In the genomic region with DNA sequence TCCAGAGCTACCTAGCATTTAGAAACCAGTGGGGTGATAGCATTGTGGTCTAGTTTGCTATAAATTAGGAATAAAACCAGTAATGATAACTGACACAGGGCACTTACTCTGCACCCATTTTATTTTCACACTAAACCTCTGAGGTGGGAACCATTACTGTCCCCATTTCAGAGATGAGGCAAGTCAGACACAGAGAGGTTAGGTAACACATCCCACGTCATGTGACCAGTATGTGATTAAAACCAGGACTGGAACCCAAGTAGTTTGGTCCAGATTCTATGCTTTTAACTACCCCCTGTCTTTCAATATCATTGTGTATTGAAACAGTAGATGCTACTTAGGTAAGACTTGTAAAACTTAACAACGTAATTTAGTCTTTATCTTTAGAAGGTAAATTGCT, we compare ENCODE assay signal across 17 cellular contexts.
DNase-seq lines count a peak whose midpoint lies in the region; ATAC-seq and TF ChIP-seq lines count a peak whose summit lies in the region.
"Had no signal": no experiment of that assay in that cellular context is flagged by ENCODE, and none has a peak within 500 bp of the region (broad histone marks: within the 10 kb centered on the region; RNA-seq: fewer than 3 reads in every experiment).

No MANE protein-coding gene starts in this region.

- H3K4me3 ChIP-seq in spleen = no peak overlapping the region
- H3K4me3 ChIP-seq in aorta (ENCODE audit: low read length in 2 of 2) = no peak overlapping the region
- H3K4me3 ChIP-seq: GM23248, ovary had no signal

- H3K9me3 ChIP-seq in spleen = no peaks in the 10 kb centered on the region
- no peaks in the 10 kb centered on the region for H3K9me3 ChIP-seq in aorta (ENCODE audit: control insufficient read depth, low read length)
- H3K9me3 ChIP-seq: ovary had no signal

- H3K27me3 ChIP-seq in spleen (replicated peaks in 1 of 7) = no peaks in the 10 kb centered on the region
- H3K27me3 ChIP-seq in aorta (ENCODE audit: control insufficient read depth in 1 of 2, insufficient read depth in 2 of 2, low read length in 1 of 2) = no peaks in the 10 kb centered on the region
- H3K27me3 ChIP-seq: ovary had no signal

- no peak for TF ChIP-seq POLR2A in spleen (IDR thresholded peaks at IDR 0.05)

- peaks cover 15 to 37% (median 26%) of the 10 kb centered on the region in 6 donors for H3K4me1 ChIP-seq in spleen
- H3K4me1 ChIP-seq in aorta (ENCODE audit: control insufficient read depth in 1 of 2, insufficient read depth in 2 of 2, low read length in 2 of 2) = no peaks in the 10 kb centered on the region

- peak; percentile 39 for ATAC-seq in GM21737 (IDR thresholded peaks at IDR 0.05; ENCODE audit: unreplicated experiment)
- peak; percentile 34 for ATAC-seq in HG03442 (IDR thresholded peaks at IDR 0.05; ENCODE audit: unreplicated experiment)
- ATAC-seq in aorta (ENCODE audit: low FRiP score) = no peak
- ATAC-seq: Panc1 had no signal

- peak overlapping the region in 5 of 8 donors; percentile 18 to 58 (median 36) for H3K27ac ChIP-seq in spleen
- no peak overlapping the region for H3K27ac ChIP-seq in aorta (ENCODE audit: low read depth in 1 of 2, low read length in 2 of 2)
- H3K27ac ChIP-seq: GM23248, KMS-11, ovary had no signal

- intact Hi-C loops in spleen (cut with DNase I; ENCODE audit: low total_unique reads) = no loop called here
- intact Hi-C loops in aorta (cut with DNase I) = no loop called here

- TF ChIP-seq CTCF in spleen (IDR thresholded peaks at IDR 0.05 in 8 of 11, conservative IDR thresholded peaks at IDR 0.05 in 3 of 11) = no peak

- H3K36me3 ChIP-seq in spleen (peaks cover 0 to 77% (median 27%) of the 10 kb centered on the region in 6 donors), aorta (ENCODE audit: control insufficient read depth in 1 of 2, insufficient read depth in 2 of 2, low read length in 1 of 2) (no peaks in the 10 kb centered on the region)
- H3K36me3 ChIP-seq: ovary had no signal

- 73 to 87% (median 80%) methylated on average over 2 of the region's 2 CpGs for whole genome bisulfite sequencing in spleen, 5 donors
- 76 to 88% methylated on average over 2 of the region's 2 CpGs for WGBS in aorta, 2 donors

- DNase-seq in DMS53 (lab: John Stamatoyannopoulos, UW) (peak; percentile 16), DMS53 treated with DMSO at 0.1 percent for 48 hours (lab: John Stamatoyannopoulos, UW; ENCODE audit: unreplicated experiment) (no peak), spleen (no peak), activated gamma-delta T cell treated with Interleukin-2 at 50 U/mL for 16 hours (no peak), NCI-H82 (lab: John Stamatoyannopoulos, UW) (no peak), aorta (no peak)
- DNase-seq: activated T-cell treated with anti-CD3 and anti-CD28 coated beads for 4 hours; CD4-positive, alpha-beta memory T cell; GDM1; GM23248; NCI-H146; NCI-H510A; ovary had no signal

Comparison
In these comparisons a context has a peak if more than half of its experiments do, and no peak if none do; other contexts are left out.
1. H3K27ac ChIP-seq: peak in spleen (5 of 8); none in aorta (0 of 2).